Comparison of ENCODE assay signal across 16 cellular contexts in genomic region chr6:47700596-47700995, GRCh38. TPM values are rescaled to one million over a fixed set of nuclear protein-coding genes. Genes with fewer than 3 reads are reported as not detected.
"Had no signal": no experiment of that assay in that cellular context is flagged by ENCODE, and none has a peak within 500 bp of the region (broad histone marks: within the 10 kb centered on the region; RNA-seq: fewer than 3 reads in every experiment).

No MANE protein-coding gene starts in this region.

- H3K27ac Mint-ChIP-seq: activated CD4-positive, alpha-beta memory T cell treated with anti-CD3 and anti-CD28 coated beads for 36 hours; activated CD4-positive, alpha-beta T cell treated with anti-CD3 and anti-CD28 coated beads for 36 hours; activated CD8-positive, alpha-beta memory T cell treated with anti-CD3 and anti-CD28 coated beads, Interleukin-2, amount 10 ng/mL, durations not matched to agents 7 days and 5 days; activated naive CD4-positive, alpha-beta T cell treated with anti-CD3 and anti-CD28 coated beads for 36 hours; activated naive CD8-positive, alpha-beta T cell treated with anti-CD3 and anti-CD28 coated beads, Interleukin-2, amount 50 U/mL, for 24 hours; activated T-helper 2 cell treated with anti-CD3 and anti-CD28 coated beads, Interferon-gamma antibody, Interleukin-2, Interleukin-4, amounts not matched to agents 10 μg/mL and 5 μg/mL and 100 μg/mL, durations not matched to agents 14 hours and 24 hours and 36 hours; immature natural killer cell; stimulated activated naive CD8-positive, alpha-beta T cell treated with anti-CD3 and anti-CD28 coated beads, Interleukin-15, amount 100 ng/mL, for 72 hours; T-helper 17 cell had no signal

- H3K4me1 Mint-ChIP-seq: activated CD4-positive, alpha-beta T cell treated with anti-CD3 and anti-CD28 coated beads for 36 hours; activated naive CD8-positive, alpha-beta T cell treated with anti-CD3 and anti-CD28 coated beads, Interleukin-2, amount 50 U/mL, for 24 hours; immature natural killer cell; stimulated activated naive CD8-positive, alpha-beta T cell treated with anti-CD3 and anti-CD28 coated beads, Interleukin-15, amount 100 ng/mL, for 72 hours had no signal

- H3K9me3 ChIP-seq: prostate gland, thoracic aorta had no signal

- H3K4me3 Mint-ChIP-seq: activated CD4-positive, alpha-beta memory T cell treated with anti-CD3 and anti-CD28 coated beads for 36 hours; activated CD4-positive, alpha-beta T cell treated with anti-CD3 and anti-CD28 coated beads for 36 hours; activated CD8-positive, alpha-beta memory T cell treated with anti-CD3 and anti-CD28 coated beads, Interleukin-2, amount 10 ng/mL, durations not matched to agents 7 days and 5 days; activated naive CD4-positive, alpha-beta T cell treated with anti-CD3 and anti-CD28 coated beads for 36 hours; activated naive CD8-positive, alpha-beta T cell treated with anti-CD3 and anti-CD28 coated beads, Interleukin-2, amount 50 U/mL, for 24 hours; immature natural killer cell; stimulated activated naive CD8-positive, alpha-beta T cell treated with anti-CD3 and anti-CD28 coated beads, Interleukin-15, amount 100 ng/mL, for 72 hours; T-helper 17 cell had no signal

- H3K36me3 ChIP-seq: prostate gland, thoracic aorta had no signal

- H3K4me1 ChIP-seq: prostate gland had no signal

- ATAC-seq: T-helper 17 cell had no signal

- H3K36me3 Mint-ChIP-seq: activated CD4-positive, alpha-beta memory T cell treated with anti-CD3 and anti-CD28 coated beads for 36 hours; activated CD8-positive, alpha-beta memory T cell treated with anti-CD3 and anti-CD28 coated beads, Interleukin-2, amount 10 ng/mL, durations not matched to agents 7 days and 5 days; immature natural killer cell had no signal

- DNase-seq: activated CD4-positive, alpha-beta memory T cell treated with anti-CD3 and anti-CD28 coated beads for 36 hours; activated CD4-positive, alpha-beta T cell treated with anti-CD3 and anti-CD28 coated beads for 36 hours; activated CD8-positive, alpha-beta memory T cell treated with anti-CD3 and anti-CD28 coated beads, Interleukin-2, amount 10 ng/mL, durations not matched to agents 7 days and 5 days; activated naive CD4-positive, alpha-beta T cell treated with anti-CD3 and anti-CD28 coated beads for 36 hours; activated naive CD8-positive, alpha-beta T cell treated with anti-CD3 and anti-CD28 coated beads, Interleukin-2, amount 50 U/mL, for 24 hours; activated T-cell treated with anti-CD3 and anti-CD28 coated beads, Interleukin-2, amount 50 U/mL, for 1 hour; head of caudate nucleus; immature natural killer cell; right cardiac atrium; stimulated activated naive CD8-positive, alpha-beta T cell treated with anti-CD3 and anti-CD28 coated beads, Interleukin-15, amount 100 ng/mL, for 72 hours; T-helper 17 cell had no signal

- H3K27ac ChIP-seq: prostate gland, thoracic aorta had no signal

- H3K9me3 Mint-ChIP-seq: activated CD4-positive, alpha-beta memory T cell treated with anti-CD3 and anti-CD28 coated beads for 36 hours; activated naive CD4-positive, alpha-beta T cell treated with anti-CD3 and anti-CD28 coated beads for 36 hours; activated naive CD8-positive, alpha-beta T cell treated with anti-CD3 and anti-CD28 coated beads, Interleukin-2, amount 50 U/mL, for 24 hours; activated T-helper 2 cell treated with anti-CD3 and anti-CD28 coated beads, Interferon-gamma antibody, Interleukin-2, Interleukin-4, amounts not matched to agents 10 μg/mL and 5 μg/mL and 100 μg/mL, durations not matched to agents 14 hours and 24 hours and 36 hours; immature natural killer cell; stimulated activated naive CD8-positive, alpha-beta T cell treated with anti-CD3 and anti-CD28 coated beads, Interleukin-15, amount 100 ng/mL, for 72 hours had no signal

- H3K27me3 Mint-ChIP-seq: activated naive CD8-positive, alpha-beta T cell treated with anti-CD3 and anti-CD28 coated beads, Interleukin-2, amount 50 U/mL, for 24 hours; T-helper 17 cell had no signal

- H3K4me3 ChIP-seq: prostate gland, thoracic aorta had no signal

RNA-seq across cellular contexts. Expression of gene ADGRF4, which starts 2.2 kb away (rescaled TPM):
- total RNA-seq: activated CD4-positive, alpha-beta memory T cell treated with anti-CD3 and anti-CD28 coated beads for 36 hours; activated CD4-positive, alpha-beta T cell treated with anti-CD3 and anti-CD28 coated beads for 36 hours; activated CD8-positive, alpha-beta memory T cell treated with anti-CD3 and anti-CD28 coated beads, Interleukin-2, amount 10 ng/mL, durations not matched to agents 7 days and 5 days; activated naive CD4-positive, alpha-beta T cell treated with anti-CD3 and anti-CD28 coated beads for 36 hours; activated T-helper 2 cell treated with anti-CD3 and anti-CD28 coated beads, Interferon-gamma antibody, Interleukin-2, Interleukin-4, amounts not matched to agents 10 μg/mL and 5 μg/mL and 100 μg/mL, durations not matched to agents 14 hours and 24 hours and 36 hours; cardiac septum; frontal cortex; T-helper 17 cell; thoracic aorta had no signal
